Comparison of ENCODE assay signal across 8 cellular contexts in genomic region chr5:172766287-172767104, GRCh38. TPM values are rescaled to one million over a fixed set of nuclear protein-coding genes. Genes with fewer than 3 reads are reported as not detected.
DNase-seq lines count a peak whose midpoint lies in the region; ATAC-seq, FAIRE-seq and TF ChIP-seq lines count a peak whose summit lies in the region.

No MANE protein-coding gene starts in this region.

- H3K27ac Mint-ChIP-seq in endothelial cell (ENCODE audit: unreplicated experiment) (peak overlapping the region; percentile 97), mesothelial cell of epicardium (peak overlapping the region; percentile 98)

- H3K9me2 ChIP-seq in GM23248 (ENCODE audit: insufficient read depth) = no peaks in the 10 kb centered on the region

- TF ChIP-seq POLR2A in thyroid gland (IDR thresholded peaks at IDR 0.05) = peak; percentile 26 to 88

- peaks cover 7% of the 10 kb centered on the region for H3K36me3 Mint-ChIP-seq in endothelial cell (ENCODE audit: low read depth, unreplicated experiment)
- H3K36me3 Mint-ChIP-seq in mesothelial cell of epicardium = peaks cover 10% of the 10 kb centered on the region

- peak; percentile 91 for DNase-seq in GM23248
- DNase-seq in T-helper 1 cell = peak in 4 of 5 donors; percentile 30 to 54 (median 48)
- no peak for DNase-seq in endothelial cell (ENCODE audit: low spot score)
- DNase-seq in mesothelial cell of epicardium (ENCODE audit: low spot score in 2 of 2, unreplicated experiment in 2 of 2) = no peak
- DNase-seq in thyroid gland = peak; percentile 89 to 90
- DNase-seq in D721Med (ENCODE audit: insufficient read length, low spot score) = no peak

- H3K79me2 ChIP-seq in GM23248 (ENCODE audit: insufficient read depth) = peaks cover 38% of the 10 kb centered on the region

- H2AFZ ChIP-seq in GM23248 = no peak overlapping the region

- peaks cover 17% of the 10 kb centered on the region for H3K27me3 Mint-ChIP-seq in endothelial cell (ENCODE audit: unreplicated experiment)
- H3K27me3 Mint-ChIP-seq in mesothelial cell of epicardium (ENCODE audit: low read depth) = no peaks in the 10 kb centered on the region

- ATAC-seq in GM19463 (IDR thresholded peaks at IDR 0.05; ENCODE audit: unreplicated experiment) (no peak), GM19452 (IDR thresholded peaks at IDR 0.05; ENCODE audit: unreplicated experiment) (no peak)

- TF ChIP-seq CTCF in endothelial cell (IDR thresholded peaks at IDR 0.05; ENCODE audit: unreplicated experiment) = no peak
- no peak for TF ChIP-seq CTCF in mesothelial cell of epicardium (IDR thresholded peaks at IDR 0.05; ENCODE audit: unreplicated experiment)
- peak in 1 of 6 experiments; percentile 17 for TF ChIP-seq CTCF in thyroid gland (IDR thresholded peaks at IDR 0.05)
- TF ChIP-seq CTCF in D721Med (IDR thresholded peaks at IDR 0.05; ENCODE audit: insufficient read depth, missing control alignments) = no peak

- H3K4me1 ChIP-seq in GM23248 (ENCODE audit: insufficient read depth) (peaks cover 6% of the 10 kb centered on the region; the same call in 1 of the 2 replicates), thyroid gland (peaks cover 23 to 36% of the 10 kb centered on the region in 2 donors)

- intact Hi-C loops in thyroid gland (cut with DNase I) = no loop called here

- H3K4me3 Mint-ChIP-seq in endothelial cell (ENCODE audit: unreplicated experiment) = no peak overlapping the region
- peak overlapping the region; percentile 3 for H3K4me3 Mint-ChIP-seq in mesothelial cell of epicardium

- H3K4me3 ChIP-seq in GM23248 = peak overlapping the region; percentile 85
- H3K4me3 ChIP-seq in thyroid gland (replicated peaks in 1 of 3) = peak overlapping the region in 2 of 3 donors; percentile 2 to 91

- peak overlapping the region; percentile 95 for H3K4me2 ChIP-seq in GM23248 (ENCODE audit: unreplicated experiment)

- peak overlapping the region; percentile 99 for H3K9ac ChIP-seq in GM23248

- no peak for FAIRE-seq in D721Med (lab: Jason Lieb, UNC)

- in situ Hi-C loops in GM23248 (cut with MboI) = no loop called here

- 2 to 3% methylated on average over 16 of the region's 16 CpGs for WGBS in GM23248 (ENCODE audit: low coverage in 1 of 2, low lambda C conversion rate in 2 of 2, missing lambda C conversion rate in 2 of 2), 2 experiments
- WGBS in thyroid gland, 2 donors = 14 to 15% methylated on average over 16 of the region's 16 CpGs

- peaks cover 30% of the 10 kb centered on the region for H3K36me3 ChIP-seq in GM23248 (ENCODE audit: low read depth)
- H3K36me3 ChIP-seq in thyroid gland = peaks cover 34 to 39% of the 10 kb centered on the region in 2 donors

- H3K27me3 ChIP-seq in GM23248 (replicated peaks; ENCODE audit: insufficient read depth) (no peaks in the 10 kb centered on the region), thyroid gland (no peaks in the 10 kb centered on the region)

- H4K20me1 ChIP-seq in GM23248 (ENCODE audit: insufficient read depth) = peaks cover 14% of the 10 kb centered on the region

- H3K9me3 Mint-ChIP-seq in endothelial cell (ENCODE audit: unreplicated experiment) (no peaks in the 10 kb centered on the region), mesothelial cell of epicardium (no peaks in the 10 kb centered on the region)

- peaks cover 55% of the 10 kb centered on the region for H3F3A ChIP-seq in GM23248 (ENCODE audit: insufficient read depth)

- H3K4me1 Mint-ChIP-seq in endothelial cell (ENCODE audit: unreplicated experiment) (peaks cover 33% of the 10 kb centered on the region), mesothelial cell of epicardium (peaks cover 54% of the 10 kb centered on the region)

- H3K9me3 ChIP-seq in GM23248 (ENCODE audit: low read depth) = no peaks in the 10 kb centered on the region
- no peaks in the 10 kb centered on the region for H3K9me3 ChIP-seq in thyroid gland

- H3K27ac ChIP-seq in GM23248 (peak overlapping the region; percentile 100), thyroid gland (peak overlapping the region; percentile 99 to 100 (median 100))

RNA-seq across cellular contexts. Expression of gene DUSP1, which starts 4.5 kb away (rescaled TPM):
- total RNA-seq in GM23248 (2014; rRNA removed; shearing (Covaris generic)) = 443 and 459 TPM in 2 replicates
- polyA plus RNA-seq in GM23248 (2016; fragmentation: Nextera tagmentation; extraction: Ambion mirVana) = 264 and 269 TPM in 2 replicates
- 25.3 TPM for total RNA-seq in endothelial cell (ENCODE audit: unreplicated experiment)
- 116 to 126 TPM (median 120 TPM) in 3 replicates for total RNA-seq in mesothelial cell of epicardium
- total RNA-seq in thyroid gland = 1,000 to 10,000 TPM in 1 of 4 donors, 100 to 1,000 TPM in 3; 613 to 1,025 (median 690) TPM

Comparison
In these comparisons a context has a peak if more than half of its experiments do, and no peak if none do; other contexts are left out.
1. DNase-seq: peak in GM23248 (single experiment), T-helper 1 cell (4 of 5) and thyroid gland (2 of 2); none in endothelial cell (single experiment), mesothelial cell of epicardium (0 of 2) and D721Med (single experiment).